ENCODE assay signal across 1 cellular context in the genomic region with DNA sequence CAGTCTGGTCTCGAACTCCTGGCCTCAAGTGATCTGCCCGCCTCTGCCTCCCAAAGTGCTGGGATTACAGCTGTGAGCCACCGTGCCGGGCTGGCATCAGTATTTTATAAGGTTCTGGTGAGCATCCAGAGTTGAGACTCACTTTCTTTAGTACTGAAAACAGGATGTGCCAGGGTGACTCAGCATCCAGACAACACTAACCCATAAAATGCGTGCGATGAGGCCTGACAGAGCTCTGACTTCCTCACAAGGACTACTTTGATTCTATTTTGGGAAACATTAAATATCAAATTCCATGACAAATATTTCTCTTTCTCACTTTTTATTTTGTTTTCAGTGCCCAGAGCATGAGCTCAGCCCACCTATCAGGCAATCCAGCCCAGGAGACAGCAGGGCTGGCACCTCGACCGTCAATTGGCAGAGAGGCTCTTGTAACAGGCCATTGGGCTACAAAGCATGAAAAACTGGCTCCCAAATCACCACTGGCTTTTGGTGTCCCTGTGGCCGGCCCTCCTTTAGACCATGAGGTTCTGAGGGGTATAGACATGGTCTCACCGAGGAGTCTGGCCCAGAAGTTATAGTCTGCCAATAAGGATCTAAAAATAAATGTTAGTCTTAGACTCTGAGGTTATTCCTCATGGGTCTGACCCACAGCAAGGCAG.
TF ChIP-seq lines count a peak whose summit lies in the region.

No MANE protein-coding gene starts in this region.

TF ChIP-seq in IMR-90, 13 proteins besides CTCF, POLR2A, EP300 and RAD21 (continued from another document):
- TF ChIP-seq ELK1 (IDR thresholded peaks at IDR 0.05; ENCODE audit: borderline replicate concordance, low read depth, low read length) (no peak), MAZ (IDR thresholded peaks at IDR 0.05; ENCODE audit: borderline replicate concordance, low read depth, low read length) (no peak), BHLHE40 (IDR thresholded peaks at IDR 0.05; ENCODE audit: low read depth, low read length) (0 out of 2 replicates have a peak, but pooled peaks have one; percentile 28), RCOR1 (IDR thresholded peaks at IDR 0.05; ENCODE audit: insufficient replicate concordance, low read length) (no peak), MXI1 (IDR thresholded peaks at IDR 0.05; ENCODE audit: borderline replicate concordance, low read depth, low read length) (no peak)
